ENCODE assay signal across 1 cellular context in genomic region chr16:86951041-86951822, GRCh38.
TF ChIP-seq lines count a peak whose summit lies in the region.

No MANE protein-coding gene starts in this region.

TF ChIP-seq in K562, 482 proteins besides CTCF, POLR2A, EP300 and RAD21 (continued from another document):
- TF ChIP-seq CHD2 (IDR thresholded peaks at IDR 0.05; ENCODE audit: low read depth, low read length) (no peak), BRD4 (IDR thresholded peaks at IDR 0.05) (no peak), ATF3 (IDR thresholded peaks at IDR 0.05) (peak; percentile 78), ATF3 (CRISPR knock-in tag; conservative IDR thresholded peaks at IDR 0.05) (no peak), KLF13 (tag; IDR thresholded peaks at IDR 0.05; ENCODE audit: borderline replicate concordance, low read depth) (no peak), IRF9 (tag; IDR thresholded peaks at IDR 0.05) (no peak), ZSCAN29 (IDR thresholded peaks at IDR 0.05) (no peak), TEAD2 (tag; IDR thresholded peaks at IDR 0.05) (no peak), ELF4 (CRISPR knock-in tag; IDR thresholded peaks at IDR 0.05) (no peak), GATA2 (CRISPR knock-in tag; IDR thresholded peaks at IDR 0.05) (0 out of 2 replicates have a peak, but pooled peaks have one; percentile 29)
